10 cellular contexts compared by ENCODE assay signal in the genomic region with DNA sequence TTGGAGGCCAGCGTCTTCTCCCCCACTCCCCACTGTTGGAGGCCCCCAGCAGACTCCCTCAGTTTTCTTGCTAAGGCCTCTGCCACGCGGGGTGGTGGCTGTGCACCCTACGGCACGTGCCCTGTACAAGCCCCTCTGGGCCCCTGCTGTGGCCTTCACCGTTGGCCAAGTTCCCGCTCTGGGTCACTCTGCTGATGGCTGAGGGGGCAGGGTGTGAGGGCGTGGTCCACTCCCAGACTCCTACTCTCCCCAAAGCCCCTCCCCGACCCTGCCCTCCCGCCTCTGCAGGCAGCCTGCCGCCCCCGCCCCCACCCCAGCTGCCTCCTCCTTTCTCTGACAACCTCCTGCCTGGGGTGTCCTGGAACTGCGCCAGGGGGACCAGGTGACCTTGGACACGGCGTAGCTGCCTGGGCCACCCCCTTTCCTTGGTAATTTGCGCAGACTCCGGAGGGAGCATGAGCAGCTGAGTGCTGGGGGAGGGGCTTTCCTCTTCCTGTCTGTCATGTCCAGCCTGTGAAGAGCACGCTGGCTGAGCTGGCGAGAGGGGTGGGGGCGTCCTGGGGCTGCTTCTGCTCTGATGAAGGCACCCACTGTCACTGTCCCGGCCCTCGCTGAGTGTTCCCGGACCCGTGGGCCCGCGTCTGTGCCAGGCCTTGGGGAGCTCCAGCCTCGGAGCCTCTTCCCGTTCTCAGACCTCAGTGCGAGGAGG.
DNase-seq lines count a peak whose midpoint lies in the region; ATAC-seq, FAIRE-seq and TF ChIP-seq lines count a peak whose summit lies in the region.
"Had no signal": no experiment of that assay in that cellular context is flagged by ENCODE, and none has a peak within 500 bp of the region (broad histone marks: within the 10 kb centered on the region; RNA-seq: fewer than 3 reads in every experiment).

No MANE protein-coding gene starts in this region.

- DNase-seq in DMS 273 treated with DMSO at 0.1 percent for 48 hours (lab: John Stamatoyannopoulos, UW) (peak; percentile 81), NCI-H2227 treated with DMSO at 0.1 percent for 48 hours (lab: John Stamatoyannopoulos, UW) (peak; percentile 64), endothelial cell (ENCODE audit: low spot score) (peak; percentile 25), nephron progenitor cell (peak; percentile 44), RCC 7860 (ENCODE audit: low spot score) (no peak), CD1c-positive myeloid dendritic cell (ENCODE audit: extremely low spot score) (no peak)
- DNase-seq: activated naive CD4-positive, alpha-beta T cell treated with Interleukin-2 at 50 U/mL for 16 hours had no signal

- H3K27me3 Mint-ChIP-seq in endothelial cell (ENCODE audit: unreplicated experiment), result peaks cover 7% of the 10 kb centered on the region
- H3K27me3 Mint-ChIP-seq in nephron progenitor cell (ENCODE audit: low read depth, poor library complexity), result peaks cover 63% of the 10 kb centered on the region

- TF ChIP-seq CTCF in endothelial cell (IDR thresholded peaks at IDR 0.05; ENCODE audit: unreplicated experiment) (no peak), nephron progenitor cell (IDR thresholded peaks at IDR 0.05) (no peak)

- no peak overlapping the region for H3K4me3 Mint-ChIP-seq in endothelial cell (ENCODE audit: unreplicated experiment)
- no peak overlapping the region for H3K4me3 Mint-ChIP-seq in nephron progenitor cell

- H3K27ac Mint-ChIP-seq in endothelial cell (ENCODE audit: unreplicated experiment), result no peak overlapping the region
- no peak overlapping the region for H3K27ac Mint-ChIP-seq in nephron progenitor cell

- H3K36me3 Mint-ChIP-seq in endothelial cell (ENCODE audit: low read depth, unreplicated experiment), result no peaks in the 10 kb centered on the region
- no peaks in the 10 kb centered on the region for H3K36me3 Mint-ChIP-seq in nephron progenitor cell (ENCODE audit: low read depth)

- H3K9me3 Mint-ChIP-seq in endothelial cell (ENCODE audit: unreplicated experiment) (no peaks in the 10 kb centered on the region), nephron progenitor cell (peaks cover 13% of the 10 kb centered on the region)

- ATAC-seq in GM19351 (IDR thresholded peaks at IDR 0.05; ENCODE audit: unreplicated experiment) (no peak), HG03095 (IDR thresholded peaks at IDR 0.05; ENCODE audit: unreplicated experiment) (no peak)
- ATAC-seq: Panc1 had no signal

- no peak for FAIRE-seq in RCC 7860 (lab: Jason Lieb, UNC)

- peaks cover 12% of the 10 kb centered on the region for H3K4me1 Mint-ChIP-seq in endothelial cell (ENCODE audit: unreplicated experiment)
- peaks cover 54% of the 10 kb centered on the region for H3K4me1 Mint-ChIP-seq in nephron progenitor cell

Comparison
In these comparisons a context has a peak if more than half of its experiments do, and no peak if none do; other contexts are left out.
1. DNase-seq: peak in DMS 273 treated with DMSO at 0.1 percent for 48 hours (single experiment), NCI-H2227 treated with DMSO at 0.1 percent for 48 hours (single experiment), endothelial cell (single experiment) and nephron progenitor cell (single experiment); none in RCC 7860 (single experiment) and CD1c-positive myeloid dendritic cell (single experiment).